In the genomic region with DNA sequence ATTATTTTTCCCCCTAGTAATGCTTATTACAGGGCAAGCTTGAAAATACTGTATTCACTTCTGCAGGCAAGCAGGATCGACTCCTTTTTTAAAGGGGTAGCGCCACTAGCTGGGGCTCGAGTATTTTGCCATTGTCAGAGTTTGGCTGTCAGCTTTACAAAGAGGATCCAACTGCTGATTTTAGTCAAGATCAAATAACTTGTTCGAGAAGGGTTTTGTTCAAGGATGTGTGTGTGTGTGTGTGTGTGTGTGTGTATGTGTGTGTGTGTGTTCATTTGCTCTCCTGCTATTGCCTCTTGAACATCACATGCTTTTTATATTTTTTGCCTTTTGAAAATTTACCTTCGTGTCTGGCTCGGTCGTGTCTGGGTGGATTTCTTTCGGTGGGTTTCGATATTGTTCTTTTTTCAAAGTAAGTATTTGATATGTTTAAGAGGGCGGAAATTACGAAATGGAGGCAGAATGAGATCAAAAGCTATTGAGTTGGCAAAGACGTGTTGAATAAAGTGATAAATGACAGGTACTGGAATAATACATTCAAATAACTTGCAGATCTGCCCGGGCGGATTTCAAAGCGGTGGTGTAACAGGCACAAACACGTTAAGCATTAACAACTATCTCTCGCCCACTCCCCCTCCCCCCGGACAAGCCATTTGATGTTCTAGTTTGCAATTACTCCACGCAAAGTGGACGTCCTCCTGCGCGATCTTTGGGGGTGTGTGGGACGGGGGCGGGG, we compare ENCODE assay signal across 1 cellular context.
TF ChIP-seq lines count a peak whose summit lies in the region.

No MANE protein-coding gene starts in this region.

TF ChIP-seq in GM12878, 131 proteins besides CTCF, POLR2A, EP300 and RAD21 (continued from another document and continues in another):
- TF ChIP-seq PRDM15 (CRISPR knock-in tag; IDR thresholded peaks at IDR 0.05) (no peak), KAT2A (conservative IDR thresholded peaks at IDR 0.05; ENCODE audit: control insufficient read depth, low read depth, low read length) (no peak), MAX (IDR thresholded peaks at IDR 0.05; ENCODE audit: low read depth, low read length) (no peak), SMARCA5 (IDR thresholded peaks at IDR 0.05) (no peak), NR2C2 (IDR thresholded peaks at IDR 0.05; ENCODE audit: borderline replicate concordance, control insufficient read depth, insufficient read length, low read depth) (no peak), SIX5 (IDR thresholded peaks at IDR 0.05; ENCODE audit: low read depth, low read length, severe bottlenecking) (no peak), NBN (IDR thresholded peaks at IDR 0.05) (peak; percentile 93), CHD2 (IDR thresholded peaks at IDR 0.05; ENCODE audit: borderline replicate concordance, low read depth, low read length) (no peak), ATF7 (IDR thresholded peaks at IDR 0.05; ENCODE audit: low read depth) (peak; percentile 46; the same call in 1 of the 2 replicates), BMI1 (IDR thresholded peaks at IDR 0.05; ENCODE audit: borderline replicate concordance) (peak; percentile 42; the same call in 1 of the 2 replicates), RUNX3 (IDR thresholded peaks at IDR 0.05; ENCODE audit: low read length) (peak; percentile 1; the same call in 1 of the 2 replicates), CBFB (IDR thresholded peaks at IDR 0.05; ENCODE audit: low read depth) (no peak), JUND (IDR thresholded peaks at IDR 0.05; ENCODE audit: low read depth, low read length) (no peak), FOXK2 (IDR thresholded peaks at IDR 0.05) (no peak), NR2C1 (IDR thresholded peaks at IDR 0.05) (no peak), SUZ12 (IDR thresholded peaks at IDR 0.05; ENCODE audit: unreplicated experiment) (no peak), POLR2AphosphoS2 (IDR thresholded peaks at IDR 0.05; ENCODE audit: low read depth, low read length) (0 out of 2 replicates have a peak, but pooled peaks have one; percentile 13), ESRRA (IDR thresholded peaks at IDR 0.05; ENCODE audit: low read length) (no peak), SMAD5 (IDR thresholded peaks at IDR 0.05; ENCODE audit: low read depth) (no peak), EGR1 (IDR thresholded peaks at IDR 0.05; ENCODE audit: borderline replicate concordance in 1 of 2, low read depth in 2 of 2, low read length in 2 of 2) (no peak), SMC3 (IDR thresholded peaks at IDR 0.05; ENCODE audit: borderline replicate concordance, low read length) (peak; percentile 32; the same call in 1 of the 2 replicates), MYB (IDR thresholded peaks at IDR 0.05; ENCODE audit: borderline replicate concordance, low read depth, low read length) (no peak), ZNF384 (IDR thresholded peaks at IDR 0.05; ENCODE audit: borderline replicate concordance, low read depth, low read length) (no peak), RBBP5 (conservative IDR thresholded peaks at IDR 0.05) (no peak), IRF4 (IDR thresholded peaks at IDR 0.05; ENCODE audit: low read depth, low read length) (no peak), FOXM1 (IDR thresholded peaks at IDR 0.05; ENCODE audit: low read depth, low read length) (peak; percentile 29; the same call in 1 of the 2 replicates), PAX8 (IDR thresholded peaks at IDR 0.05) (no peak)
- TF ChIP-seq, protein P1, sequence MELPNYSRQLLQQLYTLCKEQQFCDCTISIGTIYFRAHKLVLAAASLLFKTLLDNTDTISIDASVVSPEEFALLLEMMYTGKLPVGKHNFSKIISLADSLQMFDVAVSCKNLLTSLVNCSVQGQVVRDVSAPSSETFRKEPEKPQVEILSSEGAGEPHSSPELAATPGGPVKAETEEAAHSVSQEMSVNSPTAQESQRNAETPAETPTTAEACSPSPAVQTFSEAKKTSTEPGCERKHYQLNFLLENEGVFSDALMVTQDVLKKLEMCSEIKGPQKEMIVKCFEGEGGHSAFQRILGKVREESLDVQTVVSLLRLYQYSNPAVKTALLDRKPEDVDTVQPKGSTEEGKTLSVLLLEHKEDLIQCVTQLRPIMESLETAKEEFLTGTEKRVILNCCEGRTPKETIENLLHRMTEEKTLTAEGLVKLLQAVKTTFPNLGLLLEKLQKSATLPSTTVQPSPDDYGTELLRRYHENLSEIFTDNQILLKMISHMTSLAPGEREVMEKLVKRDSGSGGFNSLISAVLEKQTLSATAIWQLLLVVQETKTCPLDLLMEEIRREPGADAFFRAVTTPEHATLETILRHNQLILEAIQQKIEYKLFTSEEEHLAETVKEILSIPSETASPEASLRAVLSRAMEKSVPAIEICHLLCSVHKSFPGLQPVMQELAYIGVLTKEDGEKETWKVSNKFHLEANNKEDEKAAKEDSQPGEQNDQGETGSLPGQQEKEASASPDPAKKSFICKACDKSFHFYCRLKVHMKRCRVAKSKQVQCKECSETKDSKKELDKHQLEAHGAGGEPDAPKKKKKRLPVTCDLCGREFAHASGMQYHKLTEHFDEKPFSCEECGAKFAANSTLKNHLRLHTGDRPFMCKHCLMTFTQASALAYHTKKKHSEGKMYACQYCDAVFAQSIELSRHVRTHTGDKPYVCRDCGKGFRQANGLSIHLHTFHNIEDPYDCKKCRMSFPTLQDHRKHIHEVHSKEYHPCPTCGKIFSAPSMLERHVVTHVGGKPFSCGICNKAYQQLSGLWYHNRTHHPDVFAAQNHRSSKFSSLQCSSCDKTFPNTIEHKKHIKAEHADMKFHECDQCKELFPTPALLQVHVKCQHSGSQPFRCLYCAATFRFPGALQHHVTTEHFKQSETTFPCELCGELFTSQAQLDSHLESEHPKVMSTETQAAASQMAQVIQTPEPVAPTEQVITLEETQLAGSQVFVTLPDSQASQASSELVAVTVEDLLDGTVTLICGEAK (IDR thresholded peaks at IDR 0.05; ENCODE audit: borderline replicate concordance), result peak; percentile 36; the same call in 1 of the 2 replicates
- TF ChIP-seq, protein P2, sequence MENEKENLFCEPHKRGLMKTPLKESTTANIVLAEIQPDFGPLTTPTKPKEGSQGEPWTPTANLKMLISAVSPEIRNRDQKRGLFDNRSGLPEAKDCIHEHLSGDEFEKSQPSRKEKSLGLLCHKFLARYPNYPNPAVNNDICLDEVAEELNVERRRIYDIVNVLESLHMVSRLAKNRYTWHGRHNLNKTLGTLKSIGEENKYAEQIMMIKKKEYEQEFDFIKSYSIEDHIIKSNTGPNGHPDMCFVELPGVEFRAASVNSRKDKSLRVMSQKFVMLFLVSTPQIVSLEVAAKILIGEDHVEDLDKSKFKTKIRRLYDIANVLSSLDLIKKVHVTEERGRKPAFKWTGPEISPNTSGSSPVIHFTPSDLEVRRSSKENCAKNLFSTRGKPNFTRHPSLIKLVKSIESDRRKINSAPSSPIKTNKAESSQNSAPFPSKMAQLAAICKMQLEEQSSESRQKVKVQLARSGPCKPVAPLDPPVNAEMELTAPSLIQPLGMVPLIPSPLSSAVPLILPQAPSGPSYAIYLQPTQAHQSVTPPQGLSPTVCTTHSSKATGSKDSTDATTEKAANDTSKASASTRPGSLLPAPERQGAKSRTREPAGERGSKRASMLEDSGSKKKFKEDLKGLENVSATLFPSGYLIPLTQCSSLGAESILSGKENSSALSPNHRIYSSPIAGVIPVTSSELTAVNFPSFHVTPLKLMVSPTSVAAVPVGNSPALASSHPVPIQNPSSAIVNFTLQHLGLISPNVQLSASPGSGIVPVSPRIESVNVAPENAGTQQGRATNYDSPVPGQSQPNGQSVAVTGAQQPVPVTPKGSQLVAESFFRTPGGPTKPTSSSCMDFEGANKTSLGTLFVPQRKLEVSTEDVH (IDR thresholded peaks at IDR 0.05; ENCODE audit: low read depth, partially characterized antibody), result no peak
- TF ChIP-seq, protein P3, sequence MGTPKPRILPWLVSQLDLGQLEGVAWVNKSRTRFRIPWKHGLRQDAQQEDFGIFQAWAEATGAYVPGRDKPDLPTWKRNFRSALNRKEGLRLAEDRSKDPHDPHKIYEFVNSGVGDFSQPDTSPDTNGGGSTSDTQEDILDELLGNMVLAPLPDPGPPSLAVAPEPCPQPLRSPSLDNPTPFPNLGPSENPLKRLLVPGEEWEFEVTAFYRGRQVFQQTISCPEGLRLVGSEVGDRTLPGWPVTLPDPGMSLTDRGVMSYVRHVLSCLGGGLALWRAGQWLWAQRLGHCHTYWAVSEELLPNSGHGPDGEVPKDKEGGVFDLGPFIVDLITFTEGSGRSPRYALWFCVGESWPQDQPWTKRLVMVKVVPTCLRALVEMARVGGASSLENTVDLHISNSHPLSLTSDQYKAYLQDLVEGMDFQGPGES (IDR thresholded peaks at IDR 0.05), result no peak
- TF ChIP-seq, protein P4, sequence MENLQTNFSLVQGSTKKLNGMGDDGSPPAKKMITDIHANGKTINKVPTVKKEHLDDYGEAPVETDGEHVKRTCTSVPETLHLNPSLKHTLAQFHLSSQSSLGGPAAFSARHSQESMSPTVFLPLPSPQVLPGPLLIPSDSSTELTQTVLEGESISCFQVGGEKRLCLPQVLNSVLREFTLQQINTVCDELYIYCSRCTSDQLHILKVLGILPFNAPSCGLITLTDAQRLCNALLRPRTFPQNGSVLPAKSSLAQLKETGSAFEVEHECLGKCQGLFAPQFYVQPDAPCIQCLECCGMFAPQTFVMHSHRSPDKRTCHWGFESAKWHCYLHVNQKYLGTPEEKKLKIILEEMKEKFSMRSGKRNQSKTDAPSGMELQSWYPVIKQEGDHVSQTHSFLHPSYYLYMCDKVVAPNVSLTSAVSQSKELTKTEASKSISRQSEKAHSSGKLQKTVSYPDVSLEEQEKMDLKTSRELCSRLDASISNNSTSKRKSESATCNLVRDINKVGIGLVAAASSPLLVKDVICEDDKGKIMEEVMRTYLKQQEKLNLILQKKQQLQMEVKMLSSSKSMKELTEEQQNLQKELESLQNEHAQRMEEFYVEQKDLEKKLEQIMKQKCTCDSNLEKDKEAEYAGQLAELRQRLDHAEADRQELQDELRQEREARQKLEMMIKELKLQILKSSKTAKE (IDR thresholded peaks at IDR 0.05; ENCODE audit: low read depth, poor library complexity, severe bottlenecking), result peak; percentile 74
- TF ChIP-seq, protein P5, sequence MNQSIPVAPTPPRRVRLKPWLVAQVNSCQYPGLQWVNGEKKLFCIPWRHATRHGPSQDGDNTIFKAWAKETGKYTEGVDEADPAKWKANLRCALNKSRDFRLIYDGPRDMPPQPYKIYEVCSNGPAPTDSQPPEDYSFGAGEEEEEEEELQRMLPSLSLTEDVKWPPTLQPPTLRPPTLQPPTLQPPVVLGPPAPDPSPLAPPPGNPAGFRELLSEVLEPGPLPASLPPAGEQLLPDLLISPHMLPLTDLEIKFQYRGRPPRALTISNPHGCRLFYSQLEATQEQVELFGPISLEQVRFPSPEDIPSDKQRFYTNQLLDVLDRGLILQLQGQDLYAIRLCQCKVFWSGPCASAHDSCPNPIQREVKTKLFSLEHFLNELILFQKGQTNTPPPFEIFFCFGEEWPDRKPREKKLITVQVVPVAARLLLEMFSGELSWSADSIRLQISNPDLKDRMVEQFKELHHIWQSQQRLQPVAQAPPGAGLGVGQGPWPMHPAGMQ (IDR thresholded peaks at IDR 0.05; ENCODE audit: borderline replicate concordance), result no peak
- TF ChIP-seq, protein P6, sequence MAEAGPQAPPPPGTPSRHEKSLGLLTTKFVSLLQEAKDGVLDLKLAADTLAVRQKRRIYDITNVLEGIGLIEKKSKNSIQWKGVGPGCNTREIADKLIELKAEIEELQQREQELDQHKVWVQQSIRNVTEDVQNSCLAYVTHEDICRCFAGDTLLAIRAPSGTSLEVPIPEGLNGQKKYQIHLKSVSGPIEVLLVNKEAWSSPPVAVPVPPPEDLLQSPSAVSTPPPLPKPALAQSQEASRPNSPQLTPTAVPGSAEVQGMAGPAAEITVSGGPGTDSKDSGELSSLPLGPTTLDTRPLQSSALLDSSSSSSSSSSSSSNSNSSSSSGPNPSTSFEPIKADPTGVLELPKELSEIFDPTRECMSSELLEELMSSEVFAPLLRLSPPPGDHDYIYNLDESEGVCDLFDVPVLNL (IDR thresholded peaks at IDR 0.05; ENCODE audit: low read depth, low read length), result no peak
- TF ChIP-seq, protein P7, sequence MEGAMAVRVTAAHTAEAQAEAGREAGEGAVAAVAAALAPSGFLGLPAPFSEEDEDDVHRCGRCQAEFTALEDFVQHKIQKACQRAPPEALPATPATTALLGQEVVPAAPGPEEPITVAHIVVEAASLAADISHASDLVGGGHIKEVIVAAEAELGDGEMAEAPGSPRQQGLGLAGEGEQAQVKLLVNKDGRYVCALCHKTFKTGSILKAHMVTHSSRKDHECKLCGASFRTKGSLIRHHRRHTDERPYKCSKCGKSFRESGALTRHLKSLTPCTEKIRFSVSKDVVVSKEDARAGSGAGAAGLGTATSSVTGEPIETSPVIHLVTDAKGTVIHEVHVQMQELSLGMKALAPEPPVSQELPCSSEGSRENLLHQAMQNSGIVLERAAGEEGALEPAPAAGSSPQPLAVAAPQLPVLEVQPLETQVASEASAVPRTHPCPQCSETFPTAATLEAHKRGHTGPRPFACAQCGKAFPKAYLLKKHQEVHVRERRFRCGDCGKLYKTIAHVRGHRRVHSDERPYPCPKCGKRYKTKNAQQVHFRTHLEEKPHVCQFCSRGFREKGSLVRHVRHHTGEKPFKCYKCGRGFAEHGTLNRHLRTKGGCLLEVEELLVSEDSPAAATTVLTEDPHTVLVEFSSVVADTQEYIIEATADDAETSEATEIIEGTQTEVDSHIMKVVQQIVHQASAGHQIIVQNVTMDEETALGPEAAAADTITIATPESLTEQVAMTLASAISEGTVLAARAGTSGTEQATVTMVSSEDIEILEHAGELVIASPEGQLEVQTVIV (IDR thresholded peaks at IDR 0.05; ENCODE audit: borderline replicate concordance, partially characterized antibody), result no peak
